ENCODE assay signal across 1 cellular context in genomic region chr5:138575194-138576015, GRCh38.
TF ChIP-seq lines count a peak whose summit lies in the region.

TSS of gene HSPA9 (minus strand) at chr5:138575401. CDS start at chr5:138575318, 83 bp downstream.

TF ChIP-seq in GM12878, 131 proteins besides CTCF, POLR2A, EP300 and RAD21 (continued from another document and continues in another):
- TF ChIP-seq E4F1 (IDR thresholded peaks at IDR 0.05; ENCODE audit: borderline replicate concordance, partially characterized antibody) (peak; percentile 93), EGR1 (IDR thresholded peaks at IDR 0.05; ENCODE audit: borderline replicate concordance in 1 of 2, low read depth in 2 of 2, low read length in 2 of 2) (peak; percentile 30 to 65), RFX5 (IDR thresholded peaks at IDR 0.05; ENCODE audit: low read depth, low read length) (0 out of 2 replicates have a peak, but pooled peaks have one; percentile 18), E2F8 (IDR thresholded peaks at IDR 0.05; ENCODE audit: low read depth, partially characterized antibody) (peak; percentile 73), MLLT1 (IDR thresholded peaks at IDR 0.05) (peak; percentile 70; the same call in 1 of the 2 replicates), CREB1 (IDR thresholded peaks at IDR 0.05; ENCODE audit: low read depth) (peak; percentile 82), MYB (IDR thresholded peaks at IDR 0.05; ENCODE audit: borderline replicate concordance, low read depth, low read length) (peak; percentile 100), NR2F1 (conservative IDR thresholded peaks at IDR 0.05) (peak; percentile 95), ZBTB11 (CRISPR knock-in tag; IDR thresholded peaks at IDR 0.05) (no peak), PKNOX1 (IDR thresholded peaks at IDR 0.05) (peak; percentile 72), CREM (IDR thresholded peaks at IDR 0.05; ENCODE audit: low read depth) (peak; percentile 62; the same call in 1 of the 2 replicates), STAT3 (IDR thresholded peaks at IDR 0.05; ENCODE audit: low read depth, low read length) (no peak), RBBP5 (conservative IDR thresholded peaks at IDR 0.05) (no peak), SREBF2 (IDR thresholded peaks at IDR 0.05; ENCODE audit: low read length) (no peak), CBX5 (IDR thresholded peaks at IDR 0.05; ENCODE audit: low read depth) (no peak), SIN3A (IDR thresholded peaks at IDR 0.05; ENCODE audit: low read depth, low read length) (peak; percentile 85), IRF5 (IDR thresholded peaks at IDR 0.05; ENCODE audit: borderline replicate concordance) (peak; percentile 100), BRCA1 (IDR thresholded peaks at IDR 0.05; ENCODE audit: low read depth, low read length) (no peak), POU2F2 (IDR thresholded peaks at IDR 0.05; ENCODE audit: borderline replicate concordance, low read depth, low read length) (peak; percentile 66; the same call in 1 of the 3 replicates), TCF3 (IDR thresholded peaks at IDR 0.05; ENCODE audit: borderline replicate concordance, insufficient read depth, low read depth, low read length) (0 out of 2 replicates have a peak, but pooled peaks have one; percentile 62), EED (IDR thresholded peaks at IDR 0.05; ENCODE audit: low read depth) (peak; percentile 63), ASH2L (IDR thresholded peaks at IDR 0.05; ENCODE audit: borderline replicate concordance, low read depth) (peak; percentile 89; the same call in 1 of the 2 replicates), NR2C1 (IDR thresholded peaks at IDR 0.05) (peak; percentile 89), ELK1 (IDR thresholded peaks at IDR 0.05; ENCODE audit: low read depth, low read length) (peak; percentile 70; the same call in 1 of the 2 replicates), PML (IDR thresholded peaks at IDR 0.05; ENCODE audit: low read length) (peak; percentile 45; the same call in 1 of the 2 replicates), CHD2 (IDR thresholded peaks at IDR 0.05; ENCODE audit: borderline replicate concordance, low read depth, low read length) (peak; percentile 84), FOXK2 (IDR thresholded peaks at IDR 0.05) (peak; percentile 75), MYC (IDR thresholded peaks at IDR 0.05; ENCODE audit: insufficient read depth, insufficient read length, insufficient replicate concordance, low read length, severe bottlenecking) (peak; percentile 94), DPF2 (IDR thresholded peaks at IDR 0.05) (peak; percentile 60), RUNX3 (IDR thresholded peaks at IDR 0.05; ENCODE audit: low read length) (peak; percentile 82), ESRRA (IDR thresholded peaks at IDR 0.05; ENCODE audit: low read length) (peak; percentile 98), SMARCA5 (IDR thresholded peaks at IDR 0.05) (0 out of 2 replicates have a peak, but pooled peaks have one; percentile 65), TCF12 (IDR thresholded peaks at IDR 0.05; ENCODE audit: low read depth, low read length) (peak; percentile 50; the same call in 1 of the 2 replicates), ZBTB40 (IDR thresholded peaks at IDR 0.05; ENCODE audit: borderline replicate concordance) (peak; percentile 83; the same call in 1 of the 2 replicates), TBL1XR1 (IDR thresholded peaks at IDR 0.05; ENCODE audit: low read depth, low read length) (no peak), ZNF24 (IDR thresholded peaks at IDR 0.05) (no peak), ATF2 (IDR thresholded peaks at IDR 0.05; ENCODE audit: low read length) (no peak), ZNF274 (IDR thresholded peaks at IDR 0.05; ENCODE audit: insufficient read depth, insufficient read length) (no peak), NRF1 (conservative IDR thresholded peaks at IDR 0.05; ENCODE audit: low read depth, low read length) (peak; percentile 89), SPI1 (IDR thresholded peaks at IDR 0.05; ENCODE audit: borderline replicate concordance, insufficient read depth, low read depth, low read length) (no peak; the same call in 1 of the 2 replicates), SMAD1 (IDR thresholded peaks at IDR 0.05; ENCODE audit: low read depth, partially characterized antibody) (peak; percentile 73), SMAD5 (IDR thresholded peaks at IDR 0.05; ENCODE audit: low read depth) (peak; percentile 87), MEF2B (IDR thresholded peaks at IDR 0.05; ENCODE audit: partially characterized antibody, poor library complexity, severe bottlenecking) (peak; percentile 16)
